In genomic region chr16:1379054-1379862, GRCh38 we compare ENCODE assay signal across 8 cellular contexts. TPM values are rescaled to one million over a fixed set of nuclear protein-coding genes. Genes with fewer than 3 reads are reported as not detected.
DNase-seq lines count a peak whose midpoint lies in the region; ATAC-seq, FAIRE-seq and TF ChIP-seq lines count a peak whose summit lies in the region.

No MANE protein-coding gene starts in this region.

- no peaks in the 10 kb centered on the region for H3K36me3 Mint-ChIP-seq in neural crest cell (ENCODE audit: low read depth)

- H3K27ac Mint-ChIP-seq in neural crest cell (ENCODE audit: unreplicated experiment), result peak overlapping the region; percentile 87
- H3K27ac Mint-ChIP-seq in stimulated activated naive CD8-positive, alpha-beta T cell treated with anti-CD3 and anti-CD28 coated beads, Interleukin-15, amount 100 ng/mL, for 72 hours, result peak overlapping the region; percentile 85 to 95

- ATAC-seq in HG02981 (IDR thresholded peaks at IDR 0.05; ENCODE audit: unreplicated experiment) (peak; percentile 54), HG03565 (IDR thresholded peaks at IDR 0.05; ENCODE audit: unreplicated experiment) (no peak)
- ATAC-seq in stimulated activated naive CD8-positive, alpha-beta T cell treated with anti-CD3 and anti-CD28 coated beads, Interleukin-15, amount 100 ng/mL, for 72 hours, result peak; percentile 80

- peak; percentile 88 for DNase-seq in RCC 7860 (ENCODE audit: low spot score)
- peak; percentile 68 for DNase-seq in activated T-helper 9 cell treated with anti-CD3 and anti-CD28 coated beads, Interleukin-2, amount 50 U/mL, for 16 hours (ENCODE audit: low read depth)
- DNase-seq in fibroblast of the conjunctiva (ENCODE audit: low read depth), result peak; percentile 20
- peak; percentile 71 for DNase-seq in neural crest cell (ENCODE audit: low read depth, low spot score)
- peak; percentile 61 to 63 for DNase-seq in stimulated activated naive CD8-positive, alpha-beta T cell treated with anti-CD3 and anti-CD28 coated beads, Interleukin-15, amount 100 ng/mL, for 72 hours

- FAIRE-seq in RCC 7860 (lab: Jason Lieb, UNC), result peak; percentile 60

- peak overlapping the region; percentile 85 for H3K4me3 Mint-ChIP-seq in neural crest cell
- H3K4me3 Mint-ChIP-seq in stimulated activated naive CD8-positive, alpha-beta T cell treated with anti-CD3 and anti-CD28 coated beads, Interleukin-15, amount 100 ng/mL, for 72 hours, result peak overlapping the region; percentile 87 to 89

- H3K9me3 Mint-ChIP-seq in neural crest cell, result no peaks in the 10 kb centered on the region
- no peaks in the 10 kb centered on the region for H3K9me3 Mint-ChIP-seq in stimulated activated naive CD8-positive, alpha-beta T cell treated with anti-CD3 and anti-CD28 coated beads, Interleukin-15, amount 100 ng/mL, for 72 hours

- peaks cover 2% of the 10 kb centered on the region for H3K27me3 Mint-ChIP-seq in neural crest cell (ENCODE audit: low read depth)
- no peaks in the 10 kb centered on the region for H3K27me3 Mint-ChIP-seq in stimulated activated naive CD8-positive, alpha-beta T cell treated with anti-CD3 and anti-CD28 coated beads, Interleukin-15, amount 100 ng/mL, for 72 hours

- H3K4me1 Mint-ChIP-seq in neural crest cell, result peaks cover 19% of the 10 kb centered on the region
- H3K4me1 Mint-ChIP-seq in stimulated activated naive CD8-positive, alpha-beta T cell treated with anti-CD3 and anti-CD28 coated beads, Interleukin-15, amount 100 ng/mL, for 72 hours, result peaks cover 38% of the 10 kb centered on the region

- H3K4me3 ChIP-seq in GM08714 (ENCODE audit: low read length), result peak overlapping the region; percentile 60; the same call in 1 of the 2 replicates

- no peak for TF ChIP-seq CTCF in neural crest cell (conservative IDR thresholded peaks at IDR 0.05)

RNA-seq across cellular contexts. Expression of gene GNPTG, which starts 27.5 kb away (rescaled TPM):
- total RNA-seq in neural crest cell, result 32.8 and 38.3 TPM in 2 replicates

RNA-seq across cellular contexts. Expression of gene TSR3, which starts 27.6 kb away (rescaled TPM):
- 65.6 and 66.2 TPM in 2 replicates for total RNA-seq in neural crest cell

RNA-seq across cellular contexts. Expression of gene UNKL, which starts 35.2 kb away (rescaled TPM):
- total RNA-seq in neural crest cell, result 18.6 and 26.2 TPM in 2 replicates

RNA-seq across cellular contexts. Expression of gene UQCC4, which starts 41.3 kb away (rescaled TPM):
- total RNA-seq in neural crest cell, result 17.1 and 17.8 TPM in 2 replicates

RNA-seq across cellular contexts. Expression of gene BAIAP3, which starts 45.8 kb away (rescaled TPM):
- 3.4 and 4.0 TPM in 2 replicates for total RNA-seq in neural crest cell

Comparison
In these comparisons a context has a peak if more than half of its experiments do, and no peak if none do; other contexts are left out.
1. DNase-seq: peak in every context shown above with its lines; median percentile 88 in RCC 7860; 71 in neural crest cell; 68 in activated T-helper 9 cell treated with anti-CD3 and anti-CD28 coated beads, Interleukin-2, amount 50 U/mL, for 16 hours; 62 in stimulated activated naive CD8-positive, alpha-beta T cell treated with anti-CD3 and anti-CD28 coated beads, Interleukin-15, amount 100 ng/mL, for 72 hours; 20 in fibroblast of the conjunctiva.